In the genomic region with DNA sequence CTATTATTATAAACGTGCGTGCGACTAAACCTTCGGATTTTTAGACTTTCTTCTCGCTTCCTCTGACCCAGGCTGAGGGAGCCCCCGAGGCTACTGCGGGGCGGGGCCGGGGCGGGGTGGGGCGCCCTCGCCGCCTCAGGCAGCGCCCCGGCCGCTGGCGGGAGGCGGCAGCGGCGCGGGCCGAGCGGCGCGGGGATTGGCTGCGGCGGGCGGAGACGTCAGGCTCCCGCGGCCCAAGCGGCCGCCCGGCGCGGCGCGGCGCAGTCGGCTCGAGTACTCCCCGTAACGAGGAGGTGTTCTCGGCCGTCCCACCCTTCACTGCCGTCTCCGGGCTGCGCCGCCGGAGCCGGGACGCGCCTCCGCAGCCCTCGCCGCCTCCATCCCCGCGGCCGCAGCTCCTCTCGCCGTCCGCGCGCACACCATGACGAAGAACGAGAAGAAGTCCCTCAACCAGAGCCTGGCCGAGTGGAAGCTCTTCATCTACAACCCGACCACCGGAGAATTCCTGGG, we compare ENCODE assay signal across 8 cellular contexts. TPM values are rescaled to one million over a fixed set of nuclear protein-coding genes. Genes with fewer than 3 reads are reported as not detected.
DNase-seq lines count a peak whose midpoint lies in the region; ATAC-seq, FAIRE-seq and TF ChIP-seq lines count a peak whose summit lies in the region.

Gene ATP1B3 (plus strand): TSS at position 263 of the 510 bp plus-strand sequence. CDS start 159 bp downstream, at position 422.

- intact Hi-C loops in kidney (cut with DNase I): no loop called here

- peak; percentile 0 for TF ChIP-seq CTCF in kidney (IDR thresholded peaks at IDR 0.05; ENCODE audit: borderline replicate concordance, extremely low read depth, insufficient read depth)

- peak within 1 kb of the TSS; percentile 97 to 99 for H3K27ac ChIP-seq in kidney (ENCODE audit: low read depth in 2 of 2, low read length in 2 of 2)

- in situ Hi-C loops in ACHN (cut with HindIII; ENCODE audit: low pct_ligation_motif_present, low pct_unique_long_range_greater_than_20kb, low sequenced_read_pairs): no loop called here

- H3K9ac ChIP-seq in kidney (ENCODE audit: low read length in 2 of 2): peak within 1 kb of the TSS; percentile 82 to 98

- ATAC-seq in GM18867 (IDR thresholded peaks at IDR 0.05; ENCODE audit: unreplicated experiment) (peak; percentile 83), HG03095 (IDR thresholded peaks at IDR 0.05; ENCODE audit: unreplicated experiment) (peak; percentile 70)

- no peaks in the 10 kb centered on the region for H3K9me3 ChIP-seq in kidney (ENCODE audit: control insufficient read depth in 1 of 2, low read length in 2 of 2)

- peak within 1 kb of the TSS; percentile 75 to 83 for H3K4me3 ChIP-seq in kidney (ENCODE audit: low read length in 2 of 2)

- DNase-seq in ACHN (peak; percentile 82), NCI-H2196 treated with DMSO at 0.1 percent for 48 hours (lab: John Stamatoyannopoulos, UW; ENCODE audit: unreplicated experiment) (peak; percentile 81), kidney (peak; percentile 95)
- peak; percentile 63 for DNase-seq in activated CD4-positive, CD25-positive, alpha-beta regulatory T cell treated with anti-CD3 and anti-CD28 coated beads, Interleukin-2, amount 50 U/mL, for 16 hours (ENCODE audit: low read depth, low spot score)
- DNase-seq in central memory CD4-positive, alpha-beta T cell: peak; percentile 81
- peak; percentile 70 to 76 for DNase-seq in stimulated activated CD4-positive, alpha-beta T cell treated with anti-CD3 and anti-CD28 coated beads, Interleukin-15, amount 100 ng/mL, for 1 hour (ENCODE audit: low read depth in 1 of 2, low spot score in 1 of 2)

- no peak for FAIRE-seq in kidney (lab: Jason Lieb, UNC)

- no peaks in the 10 kb centered on the region for H3K36me3 ChIP-seq in kidney (ENCODE audit: control insufficient read depth in 1 of 2, insufficient read depth in 2 of 2, low read length in 2 of 2)

- peaks cover 0 to 1% of the 10 kb centered on the region in 2 donors for H3K4me1 ChIP-seq in kidney (ENCODE audit: control insufficient read depth in 1 of 2, insufficient read depth in 1 of 2, low read depth in 1 of 2, low read length in 2 of 2)

RNA-seq across cellular contexts. Expression of gene ATP1B3, which starts in this region (rescaled TPM):
- total RNA-seq in kidney: 110 TPM
- 195 TPM for polyA plus RNA-seq in kidney (ENCODE audit: insufficient read depth, low read depth, low replicate concordance)

Comparison
In these comparisons a context has a peak if more than half of its experiments do, and no peak if none do; other contexts are left out.
1. Peak in every context shown above with its lines: DNase-seq, ATAC-seq, H3K4me3 ChIP-seq and H3K27ac ChIP-seq.